Comparison of ENCODE assay signal across 11 cellular contexts in the genomic region with DNA sequence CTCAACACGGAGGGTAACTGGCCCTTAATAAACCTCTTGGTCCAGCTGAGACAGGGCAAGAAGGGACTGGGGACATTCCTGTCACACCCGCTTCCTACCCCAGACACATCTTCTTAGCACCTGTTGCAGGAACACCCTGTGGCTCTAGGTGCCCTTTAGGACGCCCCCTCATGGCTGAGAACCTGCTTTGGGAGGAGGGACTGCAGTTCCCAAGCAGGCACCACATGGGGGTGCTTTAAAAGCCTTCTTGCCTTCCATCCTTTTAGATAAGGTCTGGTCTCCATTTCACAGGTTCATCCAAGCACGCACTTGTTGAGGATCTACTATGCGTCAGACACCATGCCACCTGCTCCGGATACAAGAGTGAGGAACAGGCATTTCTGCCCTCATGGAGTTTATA. TPM values are rescaled to one million over a fixed set of nuclear protein-coding genes. Genes with fewer than 3 reads are reported as not detected.
DNase-seq lines count a peak whose midpoint lies in the region; ATAC-seq and TF ChIP-seq lines count a peak whose summit lies in the region.
"Had no signal": no experiment of that assay in that cellular context is flagged by ENCODE, and none has a peak within 500 bp of the region (broad histone marks: within the 10 kb centered on the region; RNA-seq: fewer than 3 reads in every experiment).

No MANE protein-coding gene starts in this region.

- POLR2A ChIA-PET in AG04450 (lab: Yijun Ruan, JAX) = no interaction called here

- ATAC-seq in GM18519 (IDR thresholded peaks at IDR 0.05; ENCODE audit: low FRiP score, unreplicated experiment) (no peak), GM21723 (IDR thresholded peaks at IDR 0.05; ENCODE audit: unreplicated experiment) (no peak)

- H3K27ac ChIP-seq in AG04450 (ENCODE audit: low read depth, low read length) = no peak overlapping the region
- H3K27ac ChIP-seq: ascending aorta, SK-N-MC had no signal

- H3K4me3 ChIP-seq in AG04450 (ENCODE audit: low read depth, low read length) = no peak overlapping the region
- no peak overlapping the region for H3K4me3 ChIP-seq in GM12864 (ENCODE audit: low read depth, low read length)
- no peak overlapping the region for H3K4me3 ChIP-seq in epithelial cell of proximal tubule (ENCODE audit: low read depth, low read length)
- H3K4me3 ChIP-seq: ascending aorta, SK-N-MC had no signal

- no peaks in the 10 kb centered on the region for H3K27me3 ChIP-seq in AG04450 (ENCODE audit: control insufficient read depth, insufficient read depth, low read length)
- H3K27me3 ChIP-seq: ascending aorta had no signal

- DNase-seq in AG04450 (ENCODE audit: low read depth, low spot score) = no peak
- DNase-seq in GM12864 (ENCODE audit: low read depth) = no peak
- DNase-seq in RPMI7951 (ENCODE audit: low read depth) = peak; percentile 42
- no peak for DNase-seq in epithelial cell of proximal tubule (ENCODE audit: low read depth)
- DNase-seq in Ammon's horn (ENCODE audit: low spot score) = no peak
- no peak for DNase-seq in cerebellar cortex (ENCODE audit: low spot score)
- DNase-seq: kidney had no signal

- H3K9me3 ChIP-seq in AG04450 (ENCODE audit: control insufficient read depth, insufficient read depth, low read length) = no peaks in the 10 kb centered on the region
- H3K9me3 ChIP-seq: ascending aorta had no signal

- CTCF ChIA-PET in AG04450 (lab: Charles Lee) = interaction anchor here (0.7 to 5.0 kb wide), 13 partner anchors 11 to 212 kb away, joined by 3 to 41 read pairs (median 5); no protein-coding TSS in a partner anchor

- TF ChIP-seq CTCF in AG04450 (IDR thresholded peaks at IDR 0.05; ENCODE audit: low read depth, low read length) (peak; percentile 76), GM12864 (IDR thresholded peaks at IDR 0.05; ENCODE audit: low read depth, low read length, missing control alignments) (peak; percentile 45), epithelial cell of proximal tubule (conservative IDR thresholded peaks at IDR 0.05; ENCODE audit: low read depth, low read length) (peak; percentile 57)

RNA-seq across cellular contexts. Expression of a gene that starts 26.6 kb away (rescaled TPM):
- polyA plus RNA-seq in AG04450 (2011; rRNA removed) = 23.0 and 23.4 TPM in 2 replicates
- polyA minus RNA-seq in AG04450 (2011; rRNA and poly(A)+ RNA removed) = 19.3 and 19.5 TPM in 2 replicates
- 35.2 and 44.1 TPM in 2 replicates for total RNA-seq in RPMI7951 (2014; rRNA removed; shearing (Covaris generic))
- total RNA-seq in epithelial cell of proximal tubule = 58.6 and 61.6 TPM in 2 replicates

RNA-seq across cellular contexts. Expression of a gene that starts 47.2 kb away (rescaled TPM):
- 579 and 685 TPM in 2 replicates for polyA plus RNA-seq in AG04450 (2011; rRNA removed)
- 267 and 279 TPM in 2 replicates for polyA minus RNA-seq in AG04450 (2011; rRNA and poly(A)+ RNA removed)
- 527 and 564 TPM in 2 replicates for total RNA-seq in RPMI7951 (2014; rRNA removed; shearing (Covaris generic))
- 129 and 188 TPM in 2 replicates for total RNA-seq in epithelial cell of proximal tubule

RNA-seq across cellular contexts. Expression of a gene that starts 51.2 kb away (rescaled TPM):
- polyA plus RNA-seq in AG04450 (2011; rRNA removed) = not detected in 2 replicates
- not detected in 2 replicates for polyA minus RNA-seq in AG04450 (2011; rRNA and poly(A)+ RNA removed)
- not detected in 2 replicates for total RNA-seq in RPMI7951 (2014; rRNA removed; shearing (Covaris generic))
- total RNA-seq in epithelial cell of proximal tubule = 0.29 TPM in 1 of 2 replicates, not detected in the other
